Comparison of ENCODE assay signal across 1 cellular context in genomic region chr9:136840140-136840876, GRCh38.
TF ChIP-seq lines count a peak whose summit lies in the region.

No MANE protein-coding gene starts in this region.

TF ChIP-seq in HepG2, 621 proteins besides CTCF, POLR2A, EP300 and RAD21:
- TF ChIP-seq THAP7 (CRISPR knock-in tag; IDR thresholded peaks at IDR 0.05) (0 out of 2 replicates have a peak, but pooled peaks have one; percentile 13), NCOA5 (CRISPR knock-in tag; IDR thresholded peaks at IDR 0.05) (no peak), FOXK2 (IDR thresholded peaks at IDR 0.05) (no peak), POLR2G (IDR thresholded peaks at IDR 0.05; ENCODE audit: low read depth, low read length) (peak; percentile 30; the same call in 1 of the 2 replicates), ARNTL (CRISPR knock-in tag; IDR thresholded peaks at IDR 0.05) (no peak), ZNF513 (CRISPR knock-in tag; conservative IDR thresholded peaks at IDR 0.05) (no peak), MLXIP (CRISPR knock-in tag; IDR thresholded peaks at IDR 0.05; ENCODE audit: borderline replicate concordance) (no peak), ZBTB10 (CRISPR knock-in tag; IDR thresholded peaks at IDR 0.05; ENCODE audit: borderline replicate concordance) (no peak), ZFP41 (CRISPR knock-in tag; IDR thresholded peaks at IDR 0.05; ENCODE audit: borderline replicate concordance) (no peak), ZNF639 (CRISPR knock-in tag; conservative IDR thresholded peaks at IDR 0.05) (no peak), ZSCAN20 (CRISPR knock-in tag; IDR thresholded peaks at IDR 0.05; ENCODE audit: borderline replicate concordance) (no peak), GLI4 (CRISPR knock-in tag; IDR thresholded peaks at IDR 0.05; ENCODE audit: borderline replicate concordance) (no peak), KDM1A (CRISPR knock-in tag; IDR thresholded peaks at IDR 0.05) (no peak), SMAD9 (CRISPR knock-in tag; IDR thresholded peaks at IDR 0.05) (no peak), ZNF326 (CRISPR knock-in tag; IDR thresholded peaks at IDR 0.05; ENCODE audit: borderline replicate concordance) (peak; percentile 65; the same call in 1 of the 2 replicates), HNRNPLL (IDR thresholded peaks at IDR 0.05; ENCODE audit: low read depth, low read length, poor library complexity, severe bottlenecking) (peak; percentile 7), DMTF1 (CRISPR knock-in tag; IDR thresholded peaks at IDR 0.05) (no peak), ZNF430 (CRISPR knock-in tag; IDR thresholded peaks at IDR 0.05) (no peak), NRL (CRISPR knock-in tag; IDR thresholded peaks at IDR 0.05; ENCODE audit: borderline replicate concordance) (0 out of 2 replicates have a peak, but pooled peaks have one; percentile 13), HIC2 (CRISPR knock-in tag; IDR thresholded peaks at IDR 0.05; ENCODE audit: low read depth) (no peak), HOXA3 (CRISPR knock-in tag; IDR thresholded peaks at IDR 0.05) (no peak), AGO1 (IDR thresholded peaks at IDR 0.05; ENCODE audit: low read depth, low read length, poor library complexity, severe bottlenecking) (peak; percentile 48), AKAP8 (CRISPR knock-in tag; IDR thresholded peaks at IDR 0.05) (no peak), ATF1 (CRISPR knock-in tag; IDR thresholded peaks at IDR 0.05) (no peak), FOSL2 (CRISPR knock-in tag; IDR thresholded peaks at IDR 0.05) (no peak), MTF2 (CRISPR knock-in tag; IDR thresholded peaks at IDR 0.05; ENCODE audit: borderline replicate concordance) (no peak)
